16 cellular contexts compared by ENCODE assay signal in the genomic region with DNA sequence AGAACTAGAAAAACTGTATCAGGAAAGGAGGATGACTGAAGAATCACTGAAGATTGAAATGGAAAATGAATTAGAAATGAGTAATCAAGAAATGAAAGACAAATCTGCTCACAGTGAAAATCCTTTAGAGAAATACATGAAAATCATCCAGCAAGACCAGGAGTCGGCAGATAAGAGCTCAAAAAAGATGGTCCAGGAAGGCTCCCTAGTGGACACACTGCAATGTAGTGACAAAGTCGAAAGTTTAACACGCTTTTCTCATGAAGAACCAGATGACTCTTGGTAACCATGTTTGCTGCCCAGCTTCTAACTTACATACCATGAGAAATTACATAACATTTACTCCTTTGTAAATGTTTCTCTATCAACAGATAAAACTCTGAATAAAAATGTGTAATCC. TPM values are rescaled to one million over a fixed set of nuclear protein-coding genes. Genes with fewer than 3 reads are reported as not detected.
DNase-seq lines count a peak whose midpoint lies in the region; ATAC-seq and TF ChIP-seq lines count a peak whose summit lies in the region.
"Had no signal": no experiment of that assay in that cellular context is flagged by ENCODE, and none has a peak within 500 bp of the region (broad histone marks: within the 10 kb centered on the region; RNA-seq: fewer than 3 reads in every experiment).

No MANE protein-coding gene starts in this region.

- ATAC-seq in DND-41 (ENCODE audit: insufficient read depth, low read depth) (no peak), HG03378 (IDR thresholded peaks at IDR 0.05; ENCODE audit: unreplicated experiment) (no peak)

- H3K4me1 ChIP-seq in DND-41 (ENCODE audit: insufficient read depth, low read length): peaks cover 9% of the 10 kb centered on the region
- H3K4me1 ChIP-seq: HAP-1, SJSA1 had no signal

- DNase-seq in A172 (ENCODE audit: low spot score) (peak; percentile 31), DND-41 (no peak), OCI-M1 (lab: John Stamatoyannopoulos, UW) (peak; percentile 81), erythroblast (lab: John Stamatoyannopoulos, UW) (peak; percentile 9 to 14), DMS53 (lab: John Stamatoyannopoulos, UW) (no peak), NCI-H748 treated with DMSO at 0.1 percent for 48 hours (lab: John Stamatoyannopoulos, UW) (no peak)
- DNase-seq in activated effector memory CD4-positive, alpha-beta T cell treated with anti-CD3 and anti-CD28 coated beads, Interleukin-2, amount 50 U/mL, for 16 hours: no peak
- DNase-seq: ACHN; CD4-positive, alpha-beta memory T cell; NCI-H1105 treated with DMSO at 0.1 percent for 48 hours; NCI-H1930; NCI-H2171 treated with DMSO at 0.1 percent for 48 hours; NCI-H510A treated with DMSO at 0.1 percent for 48 hours had no signal

- no peak for TF ChIP-seq POLR2A in erythroblast (IDR thresholded peaks at IDR 0.05; ENCODE audit: low read length)

- H3K36me3 ChIP-seq in DND-41 (ENCODE audit: insufficient read depth, low read length): peaks cover 68% of the 10 kb centered on the region
- H3K36me3 ChIP-seq: HAP-1 had no signal

- no peak overlapping the region for H3K4me3 ChIP-seq in DND-41 (ENCODE audit: low read depth in 1 of 2, low read length in 2 of 2)
- H3K4me3 ChIP-seq: HAP-1, SJSA1 had no signal

- no peaks in the 10 kb centered on the region for H4K20me1 ChIP-seq in DND-41 (ENCODE audit: insufficient read depth, low read length)

- no peaks in the 10 kb centered on the region for H3K79me2 ChIP-seq in DND-41 (ENCODE audit: insufficient read depth, low read length)

- H2AFZ ChIP-seq in DND-41 (ENCODE audit: low read depth, low read length): no peak overlapping the region

- H3K9me3 ChIP-seq in DND-41 (ENCODE audit: insufficient read depth, low read length, severe bottlenecking): no peaks in the 10 kb centered on the region
- H3K9me3 ChIP-seq: HAP-1, SJSA1 had no signal

- no peak overlapping the region for H3K4me2 ChIP-seq in DND-41 (ENCODE audit: insufficient read depth, low read length)

- TF ChIP-seq CTCF in DND-41 (IDR thresholded peaks at IDR 0.05; ENCODE audit: borderline replicate concordance, extremely low read depth, low read length, poor library complexity, severe bottlenecking): peak; percentile 16

- H3K27me3 ChIP-seq in DND-41 (ENCODE audit: insufficient read depth, low read length, poor library complexity): no peaks in the 10 kb centered on the region
- H3K27me3 ChIP-seq: SJSA1 had no signal

- no peak overlapping the region for H3K9ac ChIP-seq in DND-41 (ENCODE audit: low read depth, low read length)

- no peak overlapping the region for H3K27ac ChIP-seq in DND-41 (ENCODE audit: low read length)
- H3K27ac ChIP-seq: SJSA1 had no signal

RNA-seq across cellular contexts. Expression of a gene that starts 37.1 kb away (rescaled TPM):
- 22.5 and 24.6 TPM in 2 replicates for total RNA-seq in A172 (2014; rRNA removed; shearing (Covaris generic))

Comparison
In these comparisons a context has a peak if more than half of its experiments do, and no peak if none do; other contexts are left out.
1. DNase-seq: peak in A172 (single experiment), OCI-M1 (single experiment) and erythroblast (2 of 2); none in DND-41 (single experiment), DMS53 (single experiment), activated effector memory CD4-positive, alpha-beta T cell treated with anti-CD3 and anti-CD28 coated beads, Interleukin-2, amount 50 U/mL, for 16 hours (single experiment) and NCI-H748 treated with DMSO at 0.1 percent for 48 hours (single experiment).